8 cellular contexts compared by ENCODE assay signal in the genomic region with DNA sequence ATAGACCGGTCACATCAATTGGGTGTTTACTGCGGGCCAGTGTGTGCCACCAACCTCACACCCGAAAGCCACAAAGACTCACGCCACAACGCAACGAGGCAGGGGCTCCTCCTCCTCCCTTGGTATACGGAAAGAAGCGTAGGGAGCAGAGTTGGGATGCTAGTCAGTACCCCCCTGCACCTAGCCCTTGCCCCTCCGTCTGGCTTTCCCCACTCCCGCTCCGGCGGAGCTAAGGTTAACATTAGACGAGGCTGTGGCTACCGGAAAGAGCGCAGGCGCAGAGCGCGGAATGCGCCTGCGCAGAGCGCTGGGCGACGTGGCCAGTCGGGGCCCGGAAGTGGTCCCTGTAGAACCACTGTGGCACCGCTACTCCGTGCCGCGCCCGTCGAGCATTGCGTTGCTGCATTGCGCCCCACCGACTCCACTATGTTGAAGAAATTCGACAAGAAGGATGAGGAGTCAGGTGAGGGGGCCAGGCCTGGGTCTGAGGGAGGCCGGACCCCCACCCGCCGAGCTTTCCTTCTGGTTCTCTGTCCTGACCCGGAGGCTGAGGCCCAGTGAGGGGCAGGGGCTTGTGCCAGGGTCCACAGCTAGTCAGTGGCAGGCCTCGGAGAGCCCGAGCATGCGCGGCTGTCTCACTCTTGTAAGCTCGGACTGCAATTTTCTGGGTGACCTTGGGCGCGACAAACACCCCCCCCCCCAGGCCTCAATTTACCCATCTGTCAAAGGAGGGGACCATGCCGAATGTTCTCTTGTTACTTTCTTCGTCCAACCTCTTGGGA. TPM values are rescaled to one million over a fixed set of nuclear protein-coding genes. Genes with fewer than 3 reads are reported as not detected.
DNase-seq lines count a peak whose midpoint lies in the region; ATAC-seq and TF ChIP-seq lines count a peak whose summit lies in the region.

A gene with protein sequence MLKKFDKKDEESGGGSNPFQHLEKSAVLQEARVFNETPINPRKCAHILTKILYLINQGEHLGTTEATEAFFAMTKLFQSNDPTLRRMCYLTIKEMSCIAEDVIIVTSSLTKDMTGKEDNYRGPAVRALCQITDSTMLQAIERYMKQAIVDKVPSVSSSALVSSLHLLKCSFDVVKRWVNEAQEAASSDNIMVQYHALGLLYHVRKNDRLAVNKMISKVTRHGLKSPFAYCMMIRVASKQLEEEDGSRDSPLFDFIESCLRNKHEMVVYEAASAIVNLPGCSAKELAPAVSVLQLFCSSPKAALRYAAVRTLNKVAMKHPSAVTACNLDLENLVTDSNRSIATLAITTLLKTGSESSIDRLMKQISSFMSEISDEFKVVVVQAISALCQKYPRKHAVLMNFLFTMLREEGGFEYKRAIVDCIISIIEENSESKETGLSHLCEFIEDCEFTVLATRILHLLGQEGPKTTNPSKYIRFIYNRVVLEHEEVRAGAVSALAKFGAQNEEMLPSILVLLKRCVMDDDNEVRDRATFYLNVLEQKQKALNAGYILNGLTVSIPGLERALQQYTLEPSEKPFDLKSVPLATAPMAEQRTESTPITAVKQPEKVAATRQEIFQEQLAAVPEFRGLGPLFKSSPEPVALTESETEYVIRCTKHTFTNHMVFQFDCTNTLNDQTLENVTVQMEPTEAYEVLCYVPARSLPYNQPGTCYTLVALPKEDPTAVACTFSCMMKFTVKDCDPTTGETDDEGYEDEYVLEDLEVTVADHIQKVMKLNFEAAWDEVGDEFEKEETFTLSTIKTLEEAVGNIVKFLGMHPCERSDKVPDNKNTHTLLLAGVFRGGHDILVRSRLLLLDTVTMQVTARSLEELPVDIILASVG (plus strand): TSS at position 323 of the 782 bp plus-strand sequence. CDS start 104 bp downstream, at position 427.

- H3K27me3 Mint-ChIP-seq in WTC11 (ENCODE audit: low read depth): no peaks in the 10 kb centered on the region

- peaks cover 3% of the 10 kb centered on the region for H3F3A ChIP-seq in smooth muscle cell (ENCODE audit: low read depth)

- POLR2A ChIA-PET in WTC11 (lab: Charles Lee): interaction anchor here (0.6 to 2.2 kb wide), 4 partner anchors 30 to 128 kb away, joined by 3 to 12 read pairs (median 4); a partner anchor contains a TSS

- H3K36me3 ChIP-seq in mammary epithelial cell (ENCODE audit: insufficient read depth, low read length) (peaks cover 4% of the 10 kb centered on the region), smooth muscle cell (ENCODE audit: low read depth) (no peaks in the 10 kb centered on the region)

- peaks cover 28% of the 10 kb centered on the region for H3K4me1 ChIP-seq in mammary epithelial cell (ENCODE audit: insufficient read depth, low read length)
- H3K4me1 ChIP-seq in smooth muscle cell (ENCODE audit: low read depth): peaks cover 12% of the 10 kb centered on the region

- TF ChIP-seq CTCF in WTC11 (IDR thresholded peaks at IDR 0.05) (no peak), mammary epithelial cell (conservative IDR thresholded peaks at IDR 0.05 in 1 of 2, IDR thresholded peaks at IDR 0.05 in 1 of 2; ENCODE audit: extremely low read depth in 1 of 2, insufficient read depth in 1 of 2, low read depth in 1 of 2, low read length in 2 of 2) (no peak), smooth muscle cell (IDR thresholded peaks at IDR 0.05; ENCODE audit: borderline replicate concordance, insufficient read depth, poor library complexity, severe bottlenecking) (no peak)

- H3K79me2 ChIP-seq in mammary epithelial cell (ENCODE audit: insufficient read depth, low read length): peaks cover 49% of the 10 kb centered on the region
- H3K79me2 ChIP-seq in smooth muscle cell (ENCODE audit: low read depth): peaks cover 49% of the 10 kb centered on the region

- dilution Hi-C loops in mammary epithelial cell (cut with HindIII; ENCODE audit: low sequenced_read_pairs): loop anchor here (5.0 to 10.0 kb wide), 2 partner anchors 63 to 185 kb away; a partner anchor contains a TSS

- H3K9ac ChIP-seq in mammary epithelial cell (ENCODE audit: insufficient read depth, low read length) (peak within 1 kb of the TSS; percentile 92), smooth muscle cell (ENCODE audit: low read depth) (peak within 1 kb of the TSS; percentile 100)

- DNase-seq in AG08395 (ENCODE audit: low spot score): peak; percentile 98
- peak; percentile 80 for DNase-seq in NCI-H345 (lab: John Stamatoyannopoulos, UW)
- DNase-seq in WTC11 (ENCODE audit: low spot score): peak; percentile 83
- peak; percentile 84 for DNase-seq in mammary epithelial cell
- peak; percentile 99 for DNase-seq in iPS-NIHi7 (ENCODE audit: extremely low spot score)
- peak; percentile 71 for DNase-seq in smooth muscle cell (lab: John Stamatoyannopoulos, UW; ENCODE audit: unreplicated experiment)

- no peaks in the 10 kb centered on the region for H3K9me3 Mint-ChIP-seq in WTC11

- H3K4me3 Mint-ChIP-seq in WTC11: peak within 1 kb of the TSS; percentile 88

- ATAC-seq in HG03196 (IDR thresholded peaks at IDR 0.05; ENCODE audit: unreplicated experiment) (peak; percentile 71), WTC11 (peak; percentile 88)

- no peaks in the 10 kb centered on the region for H4K20me1 ChIP-seq in mammary epithelial cell (ENCODE audit: insufficient read depth, low read length)
- peaks cover 38% of the 10 kb centered on the region for H4K20me1 ChIP-seq in smooth muscle cell (ENCODE audit: low read depth)

- H3K4me2 ChIP-seq in mammary epithelial cell (ENCODE audit: insufficient read depth, low read depth, low read length): peak within 1 kb of the TSS; percentile 86
- peak within 1 kb of the TSS; percentile 99 for H3K4me2 ChIP-seq in smooth muscle cell

- H3K36me3 Mint-ChIP-seq in WTC11: peaks cover 29% of the 10 kb centered on the region

- BruUV-seq in mammary epithelial cell (replicated peaks; lab: Mats Ljungman, UMichigan): TSS peak; percentile 59

- peaks cover 15% of the 10 kb centered on the region for H3K4me1 Mint-ChIP-seq in WTC11

- intact Hi-C loops in mammary epithelial cell (cut with micrococcal nuclease): loop anchor here (1.0 to 2.0 kb wide), 2 partner anchors 65 to 196 kb away; no protein-coding TSS in a partner anchor

- H3K27me3 ChIP-seq in mammary epithelial cell (ENCODE audit: insufficient read depth, low read length): no peaks in the 10 kb centered on the region
- no peaks in the 10 kb centered on the region for H3K27me3 ChIP-seq in smooth muscle cell (ENCODE audit: low read depth)

- in situ Hi-C loops in GM18951 (cut with MboI; ENCODE audit: low sequenced_read_pairs, unreplicated experiment) (loop anchor here (10.0 kb wide), 1 partner anchor 195 kb away; no protein-coding TSS in a partner anchor), mammary epithelial cell (cut with MboI; ENCODE audit: low sequenced_read_pairs in 2 of 2) (no loop called here)

- CTCF ChIA-PET in WTC11 (lab: Charles Lee) (interaction anchor here (0.6 to 1.8 kb wide), 12 partner anchors 21 to 679 kb away, joined by 3 to 14 read pairs (median 4); a partner anchor contains a TSS), mammary epithelial cell (lab: Charles Lee; ENCODE audit: low non-redundant PET) (interaction anchor here (0.6 kb wide), 2 partner anchors 43 to 279 kb away, joined by 8 to 9 read pairs; no protein-coding TSS in a partner anchor)

- H3K4me3 ChIP-seq in mammary epithelial cell (replicated peaks in 1 of 3; ENCODE audit: insufficient read depth in 1 of 3, low read depth in 2 of 3, low read length in 3 of 3): peak within 1 kb of the TSS; percentile 89 to 94 (median 92)
- peak within 1 kb of the TSS; percentile 89 for H3K4me3 ChIP-seq in smooth muscle cell

- H3K27ac ChIP-seq in mammary epithelial cell (ENCODE audit: insufficient read depth, low read depth, low read length): peak within 1 kb of the TSS; percentile 83
- peak within 1 kb of the TSS; percentile 93 for H3K27ac ChIP-seq in smooth muscle cell (ENCODE audit: low read depth)

- H3K9me3 ChIP-seq in mammary epithelial cell (replicated peaks; ENCODE audit: insufficient read depth, low read length) (no peaks in the 10 kb centered on the region), smooth muscle cell (replicated peaks; ENCODE audit: low read depth) (no peaks in the 10 kb centered on the region)

- whole genome bisulfite sequencing in mammary epithelial cell (ENCODE audit: low coverage, missing lambda C conversion rate): 3% methylated on average over 22 of the region's 48 CpGs
- under 1% methylated on average over 48 of the region's 48 CpGs for WGBS in smooth muscle cell (ENCODE audit: low lambda C conversion rate)

- H2AFZ ChIP-seq in mammary epithelial cell (ENCODE audit: low read depth, low read length): peak within 1 kb of the TSS; percentile 97
- peak within 1 kb of the TSS; percentile 31 for H2AFZ ChIP-seq in smooth muscle cell (ENCODE audit: low read depth)

- peak within 1 kb of the TSS; percentile 79 for H3K27ac Mint-ChIP-seq in WTC11

- TF ChIP-seq POLR2A in GM18951 (IDR thresholded peaks at IDR 0.05; ENCODE audit: extremely low read depth, insufficient read depth, insufficient read length): peak; percentile 97

TF ChIP-seq in WTC11, 78 proteins besides CTCF, POLR2A, EP300 and RAD21 (continues in another document):
- no peak for TF ChIP-seq NR2C2 (CRISPR knock-in tag; IDR thresholded peaks at IDR 0.05)
- TF ChIP-seq HMGA2 (CRISPR knock-in tag; IDR thresholded peaks at IDR 0.05): no peak
- TF ChIP-seq CBFB (CRISPR knock-in tag; IDR thresholded peaks at IDR 0.05; ENCODE audit: low read depth): no peak
- no peak for TF ChIP-seq NR1H2 (CRISPR knock-in tag; IDR thresholded peaks at IDR 0.05)
- TF ChIP-seq GABPB1 (CRISPR knock-in tag; IDR thresholded peaks at IDR 0.05): peak; percentile 64; the same call in 1 of the 2 replicates
- TF ChIP-seq GTF2I (CRISPR knock-in tag; conservative IDR thresholded peaks at IDR 0.05): no peak
- 0 out of 2 replicates have a peak, but pooled peaks have one; percentile 59 for TF ChIP-seq ZNF232 (CRISPR knock-in tag; IDR thresholded peaks at IDR 0.05)
- TF ChIP-seq ESRRA (CRISPR knock-in tag; IDR thresholded peaks at IDR 0.05; ENCODE audit: borderline replicate concordance): no peak
- TF ChIP-seq, protein P1, sequence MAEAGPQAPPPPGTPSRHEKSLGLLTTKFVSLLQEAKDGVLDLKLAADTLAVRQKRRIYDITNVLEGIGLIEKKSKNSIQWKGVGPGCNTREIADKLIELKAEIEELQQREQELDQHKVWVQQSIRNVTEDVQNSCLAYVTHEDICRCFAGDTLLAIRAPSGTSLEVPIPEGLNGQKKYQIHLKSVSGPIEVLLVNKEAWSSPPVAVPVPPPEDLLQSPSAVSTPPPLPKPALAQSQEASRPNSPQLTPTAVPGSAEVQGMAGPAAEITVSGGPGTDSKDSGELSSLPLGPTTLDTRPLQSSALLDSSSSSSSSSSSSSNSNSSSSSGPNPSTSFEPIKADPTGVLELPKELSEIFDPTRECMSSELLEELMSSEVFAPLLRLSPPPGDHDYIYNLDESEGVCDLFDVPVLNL (CRISPR knock-in tag; IDR thresholded peaks at IDR 0.05; ENCODE audit: borderline replicate concordance, low read depth): no peak
- TF ChIP-seq ZNF317 (CRISPR knock-in tag; IDR thresholded peaks at IDR 0.05; ENCODE audit: borderline replicate concordance, low read depth): no peak
- TF ChIP-seq TEAD4 (CRISPR knock-in tag; IDR thresholded peaks at IDR 0.05): no peak

RNA-seq across cellular contexts. Expression of the gene that starts here (rescaled TPM):
- total RNA-seq in WTC11 (2021) (121 to 132 TPM (median 129 TPM) in 3 replicates), mammary epithelial cell (100 to 1,000 TPM; 173 to 176 TPM), smooth muscle cell (177 and 210 TPM in 2 replicates)
- polyA plus RNA-seq in mammary epithelial cell (98.1 TPM), smooth muscle cell (228 and 265 TPM in 2 replicates)
- 175 TPM for polyA minus RNA-seq in mammary epithelial cell

Comparison
In these comparisons a context has a peak if more than half of its experiments do, and no peak if none do; other contexts are left out.
1. Peak in every context shown above with its lines: DNase-seq, ATAC-seq, H3K4me3 ChIP-seq and H3K27ac ChIP-seq.